In the genomic region with DNA sequence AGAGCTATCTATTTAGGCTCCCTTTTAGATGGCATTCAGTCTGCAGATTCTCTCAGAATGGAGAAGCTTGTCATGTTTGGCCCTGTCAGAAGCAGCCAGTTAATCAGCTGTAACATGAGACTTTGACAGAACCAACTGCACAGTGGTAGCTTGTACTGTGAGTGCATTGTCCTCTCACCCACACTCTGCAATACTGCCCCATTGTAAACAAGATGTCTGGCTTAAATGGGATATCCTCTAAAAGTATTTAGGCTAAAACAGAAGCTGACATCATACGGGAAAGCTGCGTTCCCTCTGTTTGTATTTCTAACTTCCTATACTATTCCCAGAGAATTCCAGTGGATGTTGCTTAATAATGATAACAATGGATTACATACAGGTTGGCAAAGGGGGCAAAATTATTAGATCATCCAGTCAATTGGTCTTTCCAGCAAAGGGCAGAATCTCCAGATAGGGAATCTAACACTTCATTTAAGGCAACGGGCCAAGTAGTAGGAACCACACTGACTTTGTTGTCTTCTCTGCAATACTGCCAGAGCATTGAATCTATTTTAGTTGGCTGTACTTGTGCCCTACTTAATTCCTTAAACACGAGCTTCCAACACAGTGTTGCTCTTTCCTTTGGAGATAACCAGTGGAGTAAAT, we compare ENCODE assay signal across 10 cellular contexts. TPM values are rescaled to one million over a fixed set of nuclear protein-coding genes. Genes with fewer than 3 reads are reported as not detected.
DNase-seq lines count a peak whose midpoint lies in the region; ATAC-seq and TF ChIP-seq lines count a peak whose summit lies in the region.
"Had no signal": no experiment of that assay in that cellular context is flagged by ENCODE, and none has a peak within 500 bp of the region (broad histone marks: within the 10 kb centered on the region; RNA-seq: fewer than 3 reads in every experiment).

No MANE protein-coding gene starts in this region.

- no peaks in the 10 kb centered on the region for H3K9me2 ChIP-seq in GM23338 (ENCODE audit: insufficient read depth)

- no peak for TF ChIP-seq CTCF in GM23338 (conservative IDR thresholded peaks at IDR 0.05; ENCODE audit: low read depth in 2 of 2)

- no peak overlapping the region for H3K4me3 ChIP-seq in GM23338

- no peak overlapping the region for H3K4me2 ChIP-seq in GM23338

- no peaks in the 10 kb centered on the region for H3F3A ChIP-seq in GM23338 (replicated peaks; ENCODE audit: low read depth)

- DNase-seq in DMS153 treated with DMSO at 0.1 percent for 48 hours (lab: John Stamatoyannopoulos, UW; ENCODE audit: unreplicated experiment), result peak; percentile 64
- DNase-seq in NCI-H345 treated with DMSO at 0.1 percent for 48 hours (lab: John Stamatoyannopoulos, UW; ENCODE audit: unreplicated experiment), result peak; percentile 36
- peak; percentile 46 for DNase-seq in epithelial cell of prostate (ENCODE audit: low read depth, low spot score)
- peak; percentile 78 for DNase-seq in myocyte (ENCODE audit: low read depth)
- no peak for DNase-seq in iPS-NIHi7 (ENCODE audit: extremely low spot score)
- no peak for DNase-seq in central memory CD4-positive, alpha-beta T cell
- DNase-seq in GM23338 (ENCODE audit: low spot score), result no peak
- DNase-seq: activated gamma-delta T cell treated with Interleukin-2 at 50 U/mL for 16 hours, DND-41 had no signal

- H3K79me2 ChIP-seq in GM23338 (replicated peaks; ENCODE audit: insufficient read depth), result no peaks in the 10 kb centered on the region

- no peak overlapping the region for H3K4me3 Mint-ChIP-seq in GM23338

- peaks cover 4% of the 10 kb centered on the region; the same call in 2 of the 3 replicates for H3K4me1 Mint-ChIP-seq in GM23338

- no peaks in the 10 kb centered on the region for H3K36me3 ChIP-seq in GM23338 (ENCODE audit: insufficient read depth)

- H3K36me3 Mint-ChIP-seq in GM23338 (ENCODE audit: low read depth), result no peaks in the 10 kb centered on the region

- no peaks in the 10 kb centered on the region for H3K27me3 Mint-ChIP-seq in GM23338 (ENCODE audit: insufficient read depth, low read depth, poor library complexity)

- no peaks in the 10 kb centered on the region for H3K9me3 Mint-ChIP-seq in GM23338

- no peaks in the 10 kb centered on the region for H3K27me3 ChIP-seq in GM23338 (ENCODE audit: insufficient read depth)

- H2AFZ ChIP-seq in GM23338, result no peak overlapping the region

- ATAC-seq in GM23338, result no peak; the same call in 2 of the 3 replicates
- no peak for ATAC-seq in HG02884 (IDR thresholded peaks at IDR 0.05; ENCODE audit: unreplicated experiment)

- H3K4me1 ChIP-seq in GM23338 (ENCODE audit: insufficient read depth), result no peaks in the 10 kb centered on the region

- no peak overlapping the region for H3K27ac Mint-ChIP-seq in GM23338

- H4K20me1 ChIP-seq in GM23338 (replicated peaks; ENCODE audit: insufficient read depth), result no peaks in the 10 kb centered on the region

- H3K27ac ChIP-seq in epithelial cell of prostate, result peak overlapping the region; percentile 100
- H3K27ac ChIP-seq in GM23338 (ENCODE audit: low read depth), result no peak overlapping the region

TF ChIP-seq in GM23338, 12 proteins besides CTCF, POLR2A, EP300 and RAD21 (continues in another document):
- TF ChIP-seq ZNF114 (CRISPR knock-in tag; IDR thresholded peaks at IDR 0.05), result no peak
- no peak for TF ChIP-seq NANOG (IDR thresholded peaks at IDR 0.05; ENCODE audit: borderline replicate concordance)
- TF ChIP-seq JUNB (IDR thresholded peaks at IDR 0.05; ENCODE audit: unreplicated experiment), result no peak
- no peak for TF ChIP-seq POLR2AphosphoS5 (IDR thresholded peaks at IDR 0.05; ENCODE audit: low read depth)
- TF ChIP-seq ZNF331 (CRISPR knock-in tag; IDR thresholded peaks at IDR 0.05; ENCODE audit: low read depth), result no peak
- no peak for TF ChIP-seq EZH2 (IDR thresholded peaks at IDR 0.05; ENCODE audit: low read depth, unreplicated experiment)
- TF ChIP-seq, protein P1, sequence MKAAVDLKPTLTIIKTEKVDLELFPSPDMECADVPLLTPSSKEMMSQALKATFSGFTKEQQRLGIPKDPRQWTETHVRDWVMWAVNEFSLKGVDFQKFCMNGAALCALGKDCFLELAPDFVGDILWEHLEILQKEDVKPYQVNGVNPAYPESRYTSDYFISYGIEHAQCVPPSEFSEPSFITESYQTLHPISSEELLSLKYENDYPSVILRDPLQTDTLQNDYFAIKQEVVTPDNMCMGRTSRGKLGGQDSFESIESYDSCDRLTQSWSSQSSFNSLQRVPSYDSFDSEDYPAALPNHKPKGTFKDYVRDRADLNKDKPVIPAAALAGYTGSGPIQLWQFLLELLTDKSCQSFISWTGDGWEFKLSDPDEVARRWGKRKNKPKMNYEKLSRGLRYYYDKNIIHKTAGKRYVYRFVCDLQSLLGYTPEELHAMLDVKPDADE (IDR thresholded peaks at IDR 0.05), result no peak
- TF ChIP-seq STAT1 (IDR thresholded peaks at IDR 0.05; ENCODE audit: unreplicated experiment), result no peak
- TF ChIP-seq EZH2phosphoT487 (IDR thresholded peaks at IDR 0.05; ENCODE audit: unreplicated experiment), result no peak
- TF ChIP-seq, protein P2, sequence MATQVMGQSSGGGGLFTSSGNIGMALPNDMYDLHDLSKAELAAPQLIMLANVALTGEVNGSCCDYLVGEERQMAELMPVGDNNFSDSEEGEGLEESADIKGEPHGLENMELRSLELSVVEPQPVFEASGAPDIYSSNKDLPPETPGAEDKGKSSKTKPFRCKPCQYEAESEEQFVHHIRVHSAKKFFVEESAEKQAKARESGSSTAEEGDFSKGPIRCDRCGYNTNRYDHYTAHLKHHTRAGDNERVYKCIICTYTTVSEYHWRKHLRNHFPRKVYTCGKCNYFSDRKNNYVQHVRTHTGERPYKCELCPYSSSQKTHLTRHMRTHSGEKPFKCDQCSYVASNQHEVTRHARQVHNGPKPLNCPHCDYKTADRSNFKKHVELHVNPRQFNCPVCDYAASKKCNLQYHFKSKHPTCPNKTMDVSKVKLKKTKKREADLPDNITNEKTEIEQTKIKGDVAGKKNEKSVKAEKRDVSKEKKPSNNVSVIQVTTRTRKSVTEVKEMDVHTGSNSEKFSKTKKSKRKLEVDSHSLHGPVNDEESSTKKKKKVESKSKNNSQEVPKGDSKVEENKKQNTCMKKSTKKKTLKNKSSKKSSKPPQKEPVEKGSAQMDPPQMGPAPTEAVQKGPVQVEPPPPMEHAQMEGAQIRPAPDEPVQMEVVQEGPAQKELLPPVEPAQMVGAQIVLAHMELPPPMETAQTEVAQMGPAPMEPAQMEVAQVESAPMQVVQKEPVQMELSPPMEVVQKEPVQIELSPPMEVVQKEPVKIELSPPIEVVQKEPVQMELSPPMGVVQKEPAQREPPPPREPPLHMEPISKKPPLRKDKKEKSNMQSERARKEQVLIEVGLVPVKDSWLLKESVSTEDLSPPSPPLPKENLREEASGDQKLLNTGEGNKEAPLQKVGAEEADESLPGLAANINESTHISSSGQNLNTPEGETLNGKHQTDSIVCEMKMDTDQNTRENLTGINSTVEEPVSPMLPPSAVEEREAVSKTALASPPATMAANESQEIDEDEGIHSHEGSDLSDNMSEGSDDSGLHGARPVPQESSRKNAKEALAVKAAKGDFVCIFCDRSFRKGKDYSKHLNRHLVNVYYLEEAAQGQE (IDR thresholded peaks at IDR 0.05; ENCODE audit: unreplicated experiment), result no peak
- no peak for TF ChIP-seq CREB1 (CRISPR knock-in tag; IDR thresholded peaks at IDR 0.05; ENCODE audit: low read depth)

RNA-seq across cellular contexts. Expression of a gene that starts 15.4 kb away (rescaled TPM):
- total RNA-seq in myocyte, result 0.57 and 1.1 TPM in 2 replicates
- polyA plus RNA-seq in myocyte (2012), result 0.73 TPM
- 0.16 and 0.52 TPM in 2 replicates for total RNA-seq in GM23338 (2014; rRNA removed; shearing (Covaris generic))
- 0.30 and 0.86 TPM in 2 replicates for polyA plus RNA-seq in GM23338 (2016; fragmentation: Nextera tagmentation; extraction: Ambion mirVana)

Comparison
In these comparisons a context has a peak if more than half of its experiments do, and no peak if none do; other contexts are left out.
1. DNase-seq: peak in DMS153 treated with DMSO at 0.1 percent for 48 hours (single experiment), NCI-H345 treated with DMSO at 0.1 percent for 48 hours (single experiment), epithelial cell of prostate (single experiment) and myocyte (single experiment); none in iPS-NIHi7 (single experiment), central memory CD4-positive, alpha-beta T cell (single experiment) and GM23338 (single experiment).